In the genomic region with DNA sequence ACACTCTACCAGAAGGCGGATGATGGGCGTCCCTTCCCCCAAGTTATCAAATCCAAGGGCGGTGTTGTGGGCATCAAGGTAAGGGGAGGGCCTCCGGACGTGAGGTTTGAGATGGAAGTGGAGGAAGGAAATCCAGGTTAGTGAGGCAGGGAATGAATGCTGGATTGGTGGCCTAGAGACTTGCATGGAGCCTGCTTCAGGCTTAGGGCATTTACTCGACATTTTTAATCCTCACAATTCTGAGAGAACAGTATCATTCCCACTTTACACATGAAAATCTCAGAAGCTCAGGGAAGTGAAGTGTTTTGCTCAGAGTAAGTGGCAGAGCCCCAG, we compare ENCODE assay signal across 9 cellular contexts. TPM values are rescaled to one million over a fixed set of nuclear protein-coding genes. Genes with fewer than 3 reads are reported as not detected.
DNase-seq lines count a peak whose midpoint lies in the region; ATAC-seq and TF ChIP-seq lines count a peak whose summit lies in the region.
"Had no signal": no experiment of that assay in that cellular context is flagged by ENCODE, and none has a peak within 500 bp of the region (broad histone marks: within the 10 kb centered on the region; RNA-seq: fewer than 3 reads in every experiment).

No MANE protein-coding gene starts in this region.

- H3K27me3 ChIP-seq in smooth muscle cell (ENCODE audit: low read depth): no peaks in the 10 kb centered on the region

- in situ Hi-C loops in GM13977 (cut with MboI; ENCODE audit: low pct_unique_long_range_greater_than_20kb, low sequenced_read_pairs, unreplicated experiment): no loop called here

- peak overlapping the region; percentile 98 for H3K27ac ChIP-seq in smooth muscle cell (ENCODE audit: low read depth)

- ATAC-seq in GM19467 (IDR thresholded peaks at IDR 0.05; ENCODE audit: unreplicated experiment): no peak

- no peak overlapping the region for H2AFZ ChIP-seq in smooth muscle cell (ENCODE audit: low read depth)

- H3K4me3 ChIP-seq in fibroblast of the aortic adventitia (ENCODE audit: low read depth, low read length) (peak overlapping the region; percentile 95), smooth muscle cell (peak overlapping the region; percentile 92)

- DNase-seq in HFFc6: no peak
- DNase-seq in activated CD4-positive, alpha-beta memory T cell treated with anti-CD3 and anti-CD28 coated beads, Interleukin-2, amount 10 ng/mL, durations not matched to agents 7 days and 5 days: no peak
- no peak for DNase-seq in fibroblast of the aortic adventitia (ENCODE audit: low read depth)
- DNase-seq in smooth muscle cell (lab: John Stamatoyannopoulos, UW; ENCODE audit: unreplicated experiment): no peak
- DNase-seq in stimulated activated CD4-positive, alpha-beta T cell treated with anti-CD3 and anti-CD28 coated beads, Interleukin-2, amount 100 ng/mL, for 24 hours: no peak
- no peak for DNase-seq in GM13977 (ENCODE audit: low spot score)
- DNase-seq: activated CD4-positive, alpha-beta T cell treated with anti-CD3 and anti-CD28 coated beads, Interleukin-2, amount 50 U/mL, for 1 hour; stimulated activated naive CD4-positive, alpha-beta T cell treated with Interleukin-2 at 50 U/mL for 16 hours had no signal

- peaks cover 66% of the 10 kb centered on the region for H3K79me2 ChIP-seq in smooth muscle cell (ENCODE audit: low read depth)

- peaks cover 44% of the 10 kb centered on the region for H3K36me3 Mint-ChIP-seq in HFFc6 (ENCODE audit: low read depth)
- peaks cover 73% of the 10 kb centered on the region for H3K36me3 Mint-ChIP-seq in activated CD4-positive, alpha-beta memory T cell treated with anti-CD3 and anti-CD28 coated beads, Interleukin-2, amount 10 ng/mL, durations not matched to agents 7 days and 5 days (ENCODE audit: low read depth)

- POLR2A ChIA-PET in activated CD4-positive, alpha-beta memory T cell treated with anti-CD3 and anti-CD28 coated beads, Interleukin-2, amount 10 ng/mL, durations not matched to agents 7 days and 5 days (lab: Charles Lee): interaction anchor here (1.2 to 6.0 kb wide), 6 partner anchors 9 to 340 kb away, joined by 3 to 111 read pairs (median 73); partner anchors contain the start of genes CORO1A, PPP4C, TBX6 and YPEL3

- H3K36me3 ChIP-seq in smooth muscle cell (ENCODE audit: low read depth): no peaks in the 10 kb centered on the region

- WGBS in smooth muscle cell (ENCODE audit: low lambda C conversion rate): 85% methylated on average over 6 of the region's 6 CpGs

- peak overlapping the region; percentile 98 for H3K4me2 ChIP-seq in smooth muscle cell

- peaks cover 11% of the 10 kb centered on the region; the same call in 1 of the 2 replicates for H3K27me3 Mint-ChIP-seq in HFFc6 (ENCODE audit: insufficient read depth)
- H3K27me3 Mint-ChIP-seq in activated CD4-positive, alpha-beta memory T cell treated with anti-CD3 and anti-CD28 coated beads, Interleukin-2, amount 10 ng/mL, durations not matched to agents 7 days and 5 days: no peaks in the 10 kb centered on the region

- no peaks in the 10 kb centered on the region for H3K9me3 ChIP-seq in smooth muscle cell (replicated peaks; ENCODE audit: low read depth)

- peak overlapping the region; percentile 93 for H3K4me3 Mint-ChIP-seq in HFFc6
- H3K4me3 Mint-ChIP-seq in activated CD4-positive, alpha-beta memory T cell treated with anti-CD3 and anti-CD28 coated beads, Interleukin-2, amount 10 ng/mL, durations not matched to agents 7 days and 5 days: peak overlapping the region; percentile 95

- peaks cover 69% of the 10 kb centered on the region for H4K20me1 ChIP-seq in smooth muscle cell (ENCODE audit: low read depth)

- no peaks in the 10 kb centered on the region; the same call in 1 of the 2 replicates for H3K9me3 Mint-ChIP-seq in HFFc6
- H3K9me3 Mint-ChIP-seq in activated CD4-positive, alpha-beta memory T cell treated with anti-CD3 and anti-CD28 coated beads, Interleukin-2, amount 10 ng/mL, durations not matched to agents 7 days and 5 days: no peaks in the 10 kb centered on the region

- CTCF ChIA-PET in activated CD4-positive, alpha-beta memory T cell treated with anti-CD3 and anti-CD28 coated beads, Interleukin-2, amount 10 ng/mL, durations not matched to agents 7 days and 5 days (lab: Charles Lee): interaction anchor here (4.9 to 5.4 kb wide), 2 partner anchors 12 to 25 kb away, joined by 31 to 40 read pairs; partner anchors contain the start of gene TBX6

- peaks cover 34% of the 10 kb centered on the region for H3K4me1 ChIP-seq in smooth muscle cell (ENCODE audit: low read depth)

- H3F3A ChIP-seq in smooth muscle cell (ENCODE audit: low read depth): peaks cover 55% of the 10 kb centered on the region

- peak overlapping the region; percentile 97 for H3K27ac Mint-ChIP-seq in HFFc6
- peak overlapping the region; percentile 99 for H3K27ac Mint-ChIP-seq in activated CD4-positive, alpha-beta memory T cell treated with anti-CD3 and anti-CD28 coated beads, Interleukin-2, amount 10 ng/mL, durations not matched to agents 7 days and 5 days

- TF ChIP-seq CTCF in HFFc6 (IDR thresholded peaks at IDR 0.05) (no peak), fibroblast of the aortic adventitia (IDR thresholded peaks at IDR 0.05; ENCODE audit: insufficient read depth, low read length) (no peak), smooth muscle cell (IDR thresholded peaks at IDR 0.05; ENCODE audit: borderline replicate concordance, insufficient read depth, poor library complexity, severe bottlenecking) (no peak), GM13977 (IDR thresholded peaks at IDR 0.05; ENCODE audit: extremely low read depth, insufficient read depth, missing control alignments) (no peak)

- H3K4me1 Mint-ChIP-seq in HFFc6 (ENCODE audit: low read depth): peaks cover 36% of the 10 kb centered on the region
- H3K4me1 Mint-ChIP-seq in activated CD4-positive, alpha-beta memory T cell treated with anti-CD3 and anti-CD28 coated beads, Interleukin-2, amount 10 ng/mL, durations not matched to agents 7 days and 5 days: peaks cover 41% of the 10 kb centered on the region

- H3K9ac ChIP-seq in smooth muscle cell (ENCODE audit: low read depth): peak overlapping the region; percentile 99

RNA-seq across cellular contexts. Expression of gene ALDOA, which starts 2.0 kb away (rescaled TPM):
- 1,000 to 10,000 TPM; 1,621 to 1,937 (median 1,752) TPM for total RNA-seq in HFFc6 (2021; fragmentation: NEBNext Ultra II Directional; extraction: Animal tissue kit (Norgen Biotek cat#: 25700))
- total RNA-seq in activated CD4-positive, alpha-beta memory T cell treated with anti-CD3 and anti-CD28 coated beads, Interleukin-2, amount 10 ng/mL, durations not matched to agents 7 days and 5 days: 1,000 to 10,000 TPM; 1,403 to 1,450 TPM
- total RNA-seq in fibroblast of the aortic adventitia (ENCODE audit: low replicate concordance): 522 and 792 TPM in 2 replicates
- total RNA-seq in smooth muscle cell: 1,112 and 1,146 TPM in 2 replicates
- polyA plus RNA-seq in smooth muscle cell: 2,844 and 2,856 TPM in 2 replicates

RNA-seq across cellular contexts. Expression of gene PPP4C, which starts 8.2 kb away (rescaled TPM):
- 100 to 1,000 TPM; 111 to 135 (median 123) TPM for total RNA-seq in HFFc6 (2021; fragmentation: NEBNext Ultra II Directional; extraction: Animal tissue kit (Norgen Biotek cat#: 25700))
- 100 to 1,000 TPM; 146 to 147 TPM for total RNA-seq in activated CD4-positive, alpha-beta memory T cell treated with anti-CD3 and anti-CD28 coated beads, Interleukin-2, amount 10 ng/mL, durations not matched to agents 7 days and 5 days
- 70.8 and 154 TPM in 2 replicates for total RNA-seq in fibroblast of the aortic adventitia (ENCODE audit: low replicate concordance)
- total RNA-seq in smooth muscle cell: 90.2 and 111 TPM in 2 replicates
- polyA plus RNA-seq in smooth muscle cell: 208 and 224 TPM in 2 replicates

RNA-seq across cellular contexts. Expression of gene TBX6, which starts 24.2 kb away (rescaled TPM):
- under 1 TPM; 0.16 to 0.33 (median 0.26) TPM for total RNA-seq in HFFc6 (2021; fragmentation: NEBNext Ultra II Directional; extraction: Animal tissue kit (Norgen Biotek cat#: 25700))
- total RNA-seq in activated CD4-positive, alpha-beta memory T cell treated with anti-CD3 and anti-CD28 coated beads, Interleukin-2, amount 10 ng/mL, durations not matched to agents 7 days and 5 days: 1 to 10 TPM; 1.9 to 2.5 TPM
- total RNA-seq in fibroblast of the aortic adventitia (ENCODE audit: low replicate concordance) (0.09 and 0.16 TPM in 2 replicates), smooth muscle cell (0.13 and 2.0 TPM in 2 replicates)
- 0.50 and 1.6 TPM in 2 replicates for polyA plus RNA-seq in smooth muscle cell

RNA-seq across cellular contexts. Expression of gene YPEL3, which starts 28.5 kb away (rescaled TPM):
- total RNA-seq in HFFc6 (2021; fragmentation: NEBNext Ultra II Directional; extraction: Animal tissue kit (Norgen Biotek cat#: 25700)): 10 to 100 TPM; 17.2 to 28.4 (median 19.1) TPM
- 100 to 1,000 TPM in 1 of 2 experiments, 10 to 100 TPM in 1; 99.4 to 106 TPM for total RNA-seq in activated CD4-positive, alpha-beta memory T cell treated with anti-CD3 and anti-CD28 coated beads, Interleukin-2, amount 10 ng/mL, durations not matched to agents 7 days and 5 days
- 15.8 and 19.8 TPM in 2 replicates for total RNA-seq in fibroblast of the aortic adventitia (ENCODE audit: low replicate concordance)
- 32.3 and 37.5 TPM in 2 replicates for total RNA-seq in smooth muscle cell
- 65.9 and 81.1 TPM in 2 replicates for polyA plus RNA-seq in smooth muscle cell

RNA-seq across cellular contexts. Expression of gene TLCD3B, which starts 36.5 kb away (rescaled TPM):
- under 1 TPM in 4 of 6 experiments, not detected in 2; 0.28 to 0.39 (median 0.33) TPM for total RNA-seq in HFFc6 (2021; fragmentation: NEBNext Ultra II Directional; extraction: Animal tissue kit (Norgen Biotek cat#: 25700))
- 1 to 10 TPM; 6.0 to 6.9 TPM for total RNA-seq in activated CD4-positive, alpha-beta memory T cell treated with anti-CD3 and anti-CD28 coated beads, Interleukin-2, amount 10 ng/mL, durations not matched to agents 7 days and 5 days
- total RNA-seq in fibroblast of the aortic adventitia (ENCODE audit: low replicate concordance): 0.18 TPM in 1 of 2 replicates, not detected in the other
- total RNA-seq in smooth muscle cell: 0.45 TPM in 1 of 2 replicates, not detected in the other
- 0.48 and 1.3 TPM in 2 replicates for polyA plus RNA-seq in smooth muscle cell
